11 cellular contexts compared by ENCODE assay signal in genomic region chr11:128341280-128341679, GRCh38.
DNase-seq lines count a peak whose midpoint lies in the region; ATAC-seq and TF ChIP-seq lines count a peak whose summit lies in the region.
"Had no signal": no experiment of that assay in that cellular context is flagged by ENCODE, and none has a peak within 500 bp of the region (broad histone marks: within the 10 kb centered on the region; RNA-seq: fewer than 3 reads in every experiment).

No MANE protein-coding gene starts in this region.

- H3K4me1 ChIP-seq in thymus (ENCODE audit: control insufficient read depth, insufficient read depth, low read length) (peaks cover 25% of the 10 kb centered on the region), breast epithelium (no peaks in the 10 kb centered on the region)

- H3K27me3 ChIP-seq in thymus (ENCODE audit: control insufficient read depth, insufficient read depth), result no peaks in the 10 kb centered on the region
- H3K27me3 ChIP-seq in breast epithelium, result no peaks in the 10 kb centered on the region

- TF ChIP-seq CTCF in breast epithelium (IDR thresholded peaks at IDR 0.05), result no peak

- 62% methylated on average over 7 of the region's 7 CpGs for WGBS in thymus

- no peak overlapping the region for H3K4me3 ChIP-seq in thymus (ENCODE audit: low read length)
- H3K4me3 ChIP-seq in breast epithelium, result no peak overlapping the region
- H3K4me3 ChIP-seq: A549 had no signal

- H3K9me3 ChIP-seq in thymus (ENCODE audit: control insufficient read depth) (no peaks in the 10 kb centered on the region), breast epithelium (no peaks in the 10 kb centered on the region)
- H3K9me3 ChIP-seq: A549 had no signal

- peak overlapping the region; percentile 68 for H3K27ac ChIP-seq in thymus (ENCODE audit: low read depth)
- H3K27ac ChIP-seq in breast epithelium, result peak overlapping the region in 1 of 2 donors; percentile 78
- H3K27ac ChIP-seq: A549 had no signal

- intact Hi-C loops in breast epithelium (cut with DNase I; ENCODE audit: low total_unique reads), result no loop called here

- H3K36me3 ChIP-seq in thymus (ENCODE audit: control insufficient read depth, insufficient read depth), result no peaks in the 10 kb centered on the region
- H3K36me3 ChIP-seq in breast epithelium, result no peaks in the 10 kb centered on the region

- peak; percentile 52 for DNase-seq in activated CD8-positive, alpha-beta memory T cell treated with anti-CD3 and anti-CD28 coated beads, Interleukin-2, amount 50 U/mL, for 1 hour (ENCODE audit: extremely low read depth)
- no peak for DNase-seq in activated CD8-positive, alpha-beta memory T cell treated with anti-CD3 and anti-CD28 coated beads for 24 hours
- peak; percentile 41 for DNase-seq in activated effector memory CD4-positive, alpha-beta T cell treated with Interleukin-2 at 50 U/mL for 16 hours
- DNase-seq in left lobe of liver (ENCODE audit: low spot score) (no peak), breast epithelium (ENCODE audit: low spot score in 2 of 2) (no peak)
- DNase-seq: erythroblast, NCI-H1436 had no signal

- TF ChIP-seq POLR2A in breast epithelium (IDR thresholded peaks at IDR 0.05), result no peak

- ATAC-seq in left lobe of liver, result peak; percentile 30
- ATAC-seq in HG02642 (IDR thresholded peaks at IDR 0.05; ENCODE audit: poor library complexity, unreplicated experiment), result no peak
- no peak for ATAC-seq in HG03460 (IDR thresholded peaks at IDR 0.05; ENCODE audit: unreplicated experiment)
- ATAC-seq: A549 had no signal

Comparison
In these comparisons a context has a peak if more than half of its experiments do, and no peak if none do; other contexts are left out.
1. DNase-seq: peak in activated CD8-positive, alpha-beta memory T cell treated with anti-CD3 and anti-CD28 coated beads, Interleukin-2, amount 50 U/mL, for 1 hour (single experiment) and activated effector memory CD4-positive, alpha-beta T cell treated with Interleukin-2 at 50 U/mL for 16 hours (single experiment); none in activated CD8-positive, alpha-beta memory T cell treated with anti-CD3 and anti-CD28 coated beads for 24 hours (single experiment), left lobe of liver (single experiment) and breast epithelium (0 of 2).